Comparison of ENCODE assay signal across 1 cellular context in genomic region chr9:104968025-104968982, GRCh38.
TF ChIP-seq lines count a peak whose summit lies in the region.

No MANE protein-coding gene starts in this region.

TF ChIP-seq in H1, 55 proteins besides CTCF, POLR2A, EP300 and RAD21 (continued from another document):
- no peak for TF ChIP-seq POU5F1 (IDR thresholded peaks at IDR 0.05; ENCODE audit: low read depth, low read length)
- TF ChIP-seq YY1 (IDR thresholded peaks at IDR 0.05; ENCODE audit: low read depth, low read length): no peak
- TF ChIP-seq NANOG (IDR thresholded peaks at IDR 0.05; ENCODE audit: insufficient read depth, low read depth, low read length, poor library complexity, severe bottlenecking): peak; percentile 28
- TF ChIP-seq FOSL1 (IDR thresholded peaks at IDR 0.05; ENCODE audit: insufficient read depth, low read depth, low read length): no peak
- TF ChIP-seq CEBPB (IDR thresholded peaks at IDR 0.05; ENCODE audit: low read depth, low read length): peak; percentile 82
- peak; percentile 78 for TF ChIP-seq SIX5 (IDR thresholded peaks at IDR 0.05; ENCODE audit: low read depth, low read length)
- no peak for TF ChIP-seq KDM5A (IDR thresholded peaks at IDR 0.05; ENCODE audit: low read length)
- TF ChIP-seq RBBP5 (IDR thresholded peaks at IDR 0.05; ENCODE audit: borderline replicate concordance, low read depth, low read length): peak; percentile 73
- TF ChIP-seq CHD1 (IDR thresholded peaks at IDR 0.05; ENCODE audit: low read depth, low read length): no peak
- TF ChIP-seq TAF1 (IDR thresholded peaks at IDR 0.05; ENCODE audit: low read depth, low read length): 0 out of 2 replicates have a peak, but pooled peaks have one; percentile 18
- no peak for TF ChIP-seq EGR1 (IDR thresholded peaks at IDR 0.05; ENCODE audit: borderline replicate concordance, low read depth, low read length)
- no peak for TF ChIP-seq SUZ12 (IDR thresholded peaks at IDR 0.05; ENCODE audit: low read length)
- TF ChIP-seq HDAC6 (IDR thresholded peaks at IDR 0.05; ENCODE audit: low read depth, low read length): no peak
- TF ChIP-seq EZH2 (IDR thresholded peaks at IDR 0.05; ENCODE audit: low read depth, low read length, severe bottlenecking): no peak
- TF ChIP-seq TEAD4 (IDR thresholded peaks at IDR 0.05; ENCODE audit: low read depth, low read length): peak; percentile 63
- TF ChIP-seq MAFK (IDR thresholded peaks at IDR 0.05; ENCODE audit: low read depth, low read length): no peak
- no peak for TF ChIP-seq CTBP2 (IDR thresholded peaks at IDR 0.05; ENCODE audit: borderline replicate concordance, insufficient read depth, insufficient read length, low read length)
- 0 out of 2 replicates have a peak, but pooled peaks have one; percentile 16 for TF ChIP-seq TCF12 (IDR thresholded peaks at IDR 0.05; ENCODE audit: low read depth, low read length)
- no peak for TF ChIP-seq TAF7 (optimal IDR thresholded peaks at IDR 0.05; ENCODE audit: borderline replicate concordance, low read depth, low read length)
- TF ChIP-seq SP1 (IDR thresholded peaks at IDR 0.05; ENCODE audit: low read depth, low read length): peak; percentile 87
- TF ChIP-seq CHD2 (IDR thresholded peaks at IDR 0.05; ENCODE audit: low read length): 0 out of 2 replicates have a peak, but pooled peaks have one; percentile 31
- peak; percentile 41 for TF ChIP-seq PHF8 (conservative IDR thresholded peaks at IDR 0.05; ENCODE audit: low read depth, low read length)
- TF ChIP-seq SAP30 (IDR thresholded peaks at IDR 0.05; ENCODE audit: insufficient read depth, insufficient replicate concordance, low read length): no peak
- peak; percentile 77 for TF ChIP-seq NRF1 (IDR thresholded peaks at IDR 0.05; ENCODE audit: low read depth, low read length)
- TF ChIP-seq USF2 (IDR thresholded peaks at IDR 0.05; ENCODE audit: low read length): no peak
- no peak for TF ChIP-seq SIN3A (conservative IDR thresholded peaks at IDR 0.05 in 1 of 2, IDR thresholded peaks at IDR 0.05 in 1 of 2; ENCODE audit: low read depth in 1 of 2, low read length in 2 of 2)
- peak; percentile 54; the same call in 1 of the 2 replicates for TF ChIP-seq POLR2AphosphoS5 (IDR thresholded peaks at IDR 0.05; ENCODE audit: low read depth, low read length)
- peak in 1 of 2 experiments; percentile 64; a peak in 1 of 4 replicates for TF ChIP-seq HDAC2 (IDR thresholded peaks at IDR 0.05; ENCODE audit: borderline replicate concordance in 1 of 2, low read depth in 2 of 2, low read length in 2 of 2)
- TF ChIP-seq SP2 (IDR thresholded peaks at IDR 0.05; ENCODE audit: low read length): no peak
- no peak for TF ChIP-seq RFX5 (IDR thresholded peaks at IDR 0.05; ENCODE audit: borderline replicate concordance, low read depth, low read length)
- no peak for TF ChIP-seq SIRT6 (IDR thresholded peaks at IDR 0.05; ENCODE audit: low read length)
- no peak for TF ChIP-seq CHD7 (IDR thresholded peaks at IDR 0.05; ENCODE audit: insufficient replicate concordance, low read length)
- TF ChIP-seq TBP (IDR thresholded peaks at IDR 0.05; ENCODE audit: low read depth, low read length): peak; percentile 20; the same call in 1 of the 2 replicates
- 0 out of 2 replicates have a peak, but pooled peaks have one; percentile 17 for TF ChIP-seq RXRA (IDR thresholded peaks at IDR 0.05; ENCODE audit: insufficient read depth, low read depth, low read length)
- TF ChIP-seq BRCA1 (IDR thresholded peaks at IDR 0.05; ENCODE audit: low read depth, low read length): no peak
- TF ChIP-seq BCL11A (IDR thresholded peaks at IDR 0.05; ENCODE audit: low read depth in 2 of 2, low read length in 2 of 2): no peak
- TF ChIP-seq CBX5 (IDR thresholded peaks at IDR 0.05; ENCODE audit: low read depth, low read length): no peak
- TF ChIP-seq KDM1A (IDR thresholded peaks at IDR 0.05; ENCODE audit: borderline replicate concordance, low read length): peak; percentile 78; the same call in 1 of the 2 replicates
- no peak for TF ChIP-seq JUN (IDR thresholded peaks at IDR 0.05; ENCODE audit: low read depth, low read length)
- peak; percentile 32; the same call in 1 of the 2 replicates for TF ChIP-seq CREB1 (IDR thresholded peaks at IDR 0.05)
- no peak for TF ChIP-seq ZNF274 (IDR thresholded peaks at IDR 0.05; ENCODE audit: borderline replicate concordance, extremely low read depth, low read length)
- no peak for TF ChIP-seq CBX8 (IDR thresholded peaks at IDR 0.05; ENCODE audit: borderline replicate concordance, low read depth, low read length)
TF ChIP-seq in H1: peak in this region for 24.
